In genomic region chr7:139374246-139374645, GRCh38 we compare ENCODE assay signal across 26 cellular contexts. TPM values are rescaled to one million over a fixed set of nuclear protein-coding genes. Genes with fewer than 3 reads are reported as not detected.
DNase-seq lines count a peak whose midpoint lies in the region; ATAC-seq and TF ChIP-seq lines count a peak whose summit lies in the region.
"Had no signal": no experiment of that assay in that cellular context is flagged by ENCODE, and none has a peak within 500 bp of the region (broad histone marks: within the 10 kb centered on the region; RNA-seq: fewer than 3 reads in every experiment).

No MANE protein-coding gene starts in this region.

- no peak overlapping the region for H3K4me3 ChIP-seq in cardiac muscle cell
- H3K4me3 ChIP-seq in heart right ventricle: no peak overlapping the region
- no peak overlapping the region for H3K4me3 ChIP-seq in HUES64 (ENCODE audit: low read length)
- no peak overlapping the region for H3K4me3 ChIP-seq in esophagus muscularis mucosa
- H3K4me3 ChIP-seq in ovary: no peak overlapping the region
- H3K4me3 ChIP-seq: GM12878, GM23248, MG63, PC-9, SJSA1 had no signal

- ATAC-seq in heart right ventricle: no peak
- ATAC-seq: GM12878 had no signal

- TF ChIP-seq EP300 in esophagus muscularis mucosa (IDR thresholded peaks at IDR 0.05) (no peak), ovary (IDR thresholded peaks at IDR 0.05) (no peak)

- intact Hi-C loops in heart right ventricle (cut with DNase I) (no loop called here), esophagus muscularis mucosa (cut with DNase I) (no loop called here), ovary (cut with DNase I) (no loop called here)

- H3K27me3 ChIP-seq in cardiac muscle cell (no peaks in the 10 kb centered on the region), heart right ventricle (no peaks in the 10 kb centered on the region), HUES64 (ENCODE audit: insufficient read depth, low read length) (no peaks in the 10 kb centered on the region), esophagus muscularis mucosa (no peaks in the 10 kb centered on the region), ovary (no peaks in the 10 kb centered on the region)
- H3K27me3 ChIP-seq: MG63, SJSA1 had no signal

- H3K4me1 ChIP-seq in cardiac muscle cell (ENCODE audit: low read depth) (peaks cover 4% of the 10 kb centered on the region), heart right ventricle (peaks cover 0 to 73% (median 50%) of the 10 kb centered on the region in 9 donors), HUES64 (ENCODE audit: insufficient read depth, low read length) (peaks cover 33% of the 10 kb centered on the region), esophagus muscularis mucosa (peaks cover 41 to 63% (median 58%) of the 10 kb centered on the region in 4 donors), ovary (ENCODE audit: insufficient read depth) (peaks cover 5% of the 10 kb centered on the region)
- H3K4me1 ChIP-seq: SJSA1 had no signal

- 81 to 84% methylated on average over 6 of the region's 6 CpGs for WGBS in heart right ventricle, 2 donors
- 87% methylated on average over 5 of the region's 6 CpGs for WGBS in HUES64
- 87% methylated on average over 6 of the region's 6 CpGs for WGBS in esophagus muscularis mucosa
- 69 to 80% (median 78%) methylated on average over 6 of the region's 6 CpGs for WGBS in ovary, 3 donors

- TF ChIP-seq POLR2A in esophagus muscularis mucosa (IDR thresholded peaks at IDR 0.05; ENCODE audit: low read depth): no peak
- no peak for TF ChIP-seq POLR2A in ovary (IDR thresholded peaks at IDR 0.05)

- H3K36me3 ChIP-seq in cardiac muscle cell (peaks cover 32% of the 10 kb centered on the region), heart right ventricle (peaks cover 0 to 50% (median 18%) of the 10 kb centered on the region in 9 donors), HUES64 (ENCODE audit: insufficient read depth, low read length) (peaks cover 47% of the 10 kb centered on the region), esophagus muscularis mucosa (peaks cover 15 to 34% (median 26%) of the 10 kb centered on the region in 4 donors), ovary (no peaks in the 10 kb centered on the region)

- no peak for DNase-seq in cardiac muscle cell (ENCODE audit: low read depth in 1 of 2, low spot score in 1 of 2)
- no peak for DNase-seq in heart right ventricle
- peak; percentile 50 for DNase-seq in esophagus muscularis mucosa (ENCODE audit: extremely low spot score)
- DNase-seq in NCI-H1417 treated with DMSO at 0.1 percent for 48 hours (lab: John Stamatoyannopoulos, UW): no peak
- DNase-seq in ovary: no peak
- no peak for DNase-seq in stimulated activated CD4-positive, alpha-beta T cell treated with anti-CD3 and anti-CD28 coated beads, Interleukin-2, amount 100 ng/mL, for 48 hours
- DNase-seq: CD8-positive, alpha-beta memory T cell; DMS 273 treated with DMSO at 0.1 percent for 48 hours; DMS79; EL; GDM1; GM23248; HCEC 1CT; KG1; MG63; NCI-H1105 treated with DMSO at 0.1 percent for 48 hours; NCI-H2029; NCI-H446 treated with DMSO at 0.1 percent for 48 hours; NCI-H526; NCI-H82; Right ventricle myocardium superior had no signal

- peak overlapping the region; percentile 16 for H3K27ac ChIP-seq in cardiac muscle cell
- no peak overlapping the region for H3K27ac ChIP-seq in heart right ventricle
- 0 out of 2 replicates have a peak overlapping the region, but pooled peaks have one; percentile 19 for H3K27ac ChIP-seq in HUES64 (ENCODE audit: low read depth, low read length)
- H3K27ac ChIP-seq in esophagus muscularis mucosa (replicated peaks in 1 of 4): no peak overlapping the region
- H3K27ac ChIP-seq in ovary: no peak overlapping the region
- H3K27ac ChIP-seq: C4-2B, GM23248, PC-9, SJSA1 had no signal

- H3K9me3 ChIP-seq in cardiac muscle cell (ENCODE audit: low read depth): no peaks in the 10 kb centered on the region
- no peaks in the 10 kb centered on the region for H3K9me3 ChIP-seq in heart right ventricle
- H3K9me3 ChIP-seq in HUES64 (ENCODE audit: insufficient read depth, low read depth, low read length): no peaks in the 10 kb centered on the region
- H3K9me3 ChIP-seq in esophagus muscularis mucosa: no peaks in the 10 kb centered on the region
- no peaks in the 10 kb centered on the region for H3K9me3 ChIP-seq in ovary
- H3K9me3 ChIP-seq: MG63, SJSA1 had no signal

- no peak overlapping the region for H3K9ac ChIP-seq in HUES64 (ENCODE audit: low read depth, low read length)
- H3K9ac ChIP-seq: GM23248 had no signal

- TF ChIP-seq CTCF in cardiac muscle cell (IDR thresholded peaks at IDR 0.05; ENCODE audit: low read depth, low read length) (no peak), heart right ventricle (IDR thresholded peaks at IDR 0.05) (no peak), esophagus muscularis mucosa (IDR thresholded peaks at IDR 0.05) (no peak), ovary (IDR thresholded peaks at IDR 0.05) (no peak)

RNA-seq across cellular contexts. Expression of gene LUC7L2, which starts 14.6 kb away (rescaled TPM):
- total RNA-seq in cardiac muscle cell (55.1 and 105 TPM in 2 replicates), heart right ventricle (10 to 100 TPM; 43.5 to 50.1 (median 47.8) TPM), esophagus muscularis mucosa (10 to 100 TPM; 56.0 to 63.7 (median 58.3) TPM), ovary (100 to 1,000 TPM in 2 of 7 donors, 10 to 100 TPM in 5; 58.9 to 113 (median 96.5) TPM)
- polyA plus RNA-seq in cardiac muscle cell (87.8 and 109 TPM in 2 replicates), heart right ventricle (10 to 100 TPM; 26.6 to 52.7 TPM), ovary (10 to 100 TPM; 59.9 to 87.2 TPM)
- polyA plus RNA-seq in HUES64 (2013, experiment 1 of 2): 52.5 TPM
- 48.9 TPM for polyA plus RNA-seq in HUES64 (2013, experiment 2 of 2)

RNA-seq across cellular contexts. Expression of gene FMC1, which starts 33.1 kb away (rescaled TPM):
- 10.9 and 22.5 TPM in 2 replicates for total RNA-seq in cardiac muscle cell
- 101 and 129 TPM in 2 replicates for polyA plus RNA-seq in cardiac muscle cell
- total RNA-seq in heart right ventricle: 10 to 100 TPM; 24.9 to 61.3 (median 42.2) TPM
- polyA plus RNA-seq in heart right ventricle: 10 to 100 TPM; 41.9 to 96.3 TPM
- 22.6 TPM for polyA plus RNA-seq in HUES64 (2013, experiment 1 of 2)
- polyA plus RNA-seq in HUES64 (2013, experiment 2 of 2): 28.1 TPM
- total RNA-seq in esophagus muscularis mucosa: 10 to 100 TPM; 17.4 to 26.4 (median 19.7) TPM
- total RNA-seq in ovary: 10 to 100 TPM; 11.9 to 23.6 (median 16.3) TPM
- 10 to 100 TPM; 10.9 to 35.3 TPM for polyA plus RNA-seq in ovary

Comparison
In these comparisons a context has a peak if more than half of its experiments do, and no peak if none do; other contexts are left out.
1. H3K27ac ChIP-seq: peak in cardiac muscle cell (single experiment) and HUES64 (single experiment); none in heart right ventricle (0 of 10), esophagus muscularis mucosa (0 of 4) and ovary (0 of 2).